In genomic region chr17:69540356-69540755, GRCh38 we compare ENCODE assay signal across 22 cellular contexts.
DNase-seq lines count a peak whose midpoint lies in the region; ATAC-seq, FAIRE-seq and TF ChIP-seq lines count a peak whose summit lies in the region.
"Had no signal": no experiment of that assay in that cellular context is flagged by ENCODE, and none has a peak within 500 bp of the region (broad histone marks: within the 10 kb centered on the region; RNA-seq: fewer than 3 reads in every experiment).

No MANE protein-coding gene starts in this region.

- H4K20me1 ChIP-seq in IMR-90 (ENCODE audit: insufficient read depth, low read length) (no peaks in the 10 kb centered on the region), keratinocyte (ENCODE audit: control insufficient read depth, extremely low read depth, insufficient read depth, low read length) (no peaks in the 10 kb centered on the region)

- H3K18ac ChIP-seq in IMR-90 (ENCODE audit: low read depth, low read length), result peak overlapping the region; percentile 81

- H4K8ac ChIP-seq in IMR-90 (ENCODE audit: low read depth in 2 of 2, low read length in 2 of 2), result peak overlapping the region; percentile 14 to 74; a peak in 2 of 4 replicates

- in situ Hi-C loops in IMR-90 (cut with MboI; ENCODE audit: low sequenced_read_pairs), result no loop called here

- H3K14ac ChIP-seq in IMR-90 (replicated peaks; ENCODE audit: low read depth, low read length), result peak overlapping the region; percentile 56

- CTCF ChIA-PET in IMR-90 (lab: Yijun Ruan, JAX), result interaction anchor here (0.6 to 1.8 kb wide), 10 partner anchors 11 to 1033 kb away, joined by 3 to 8 read pairs (median 6); no protein-coding TSS in a partner anchor

- 60% methylated on average over 1 of the region's 2 CpGs; no CpG with 5 or more reads in 1 of the 2 experiments for WGBS in IMR-90 (ENCODE audit: extremely low coverage in 2 of 2, insufficient read length in 1 of 2), 2 experiments
- 93 to 95% methylated on average over 2 of the region's 2 CpGs for WGBS in lower leg skin, 2 donors

- peaks cover 10% of the 10 kb centered on the region for H3K4me1 ChIP-seq in IMR-90 (ENCODE audit: control insufficient read depth, insufficient read depth, low read length)
- peaks cover 17% of the 10 kb centered on the region for H3K4me1 ChIP-seq in keratinocyte (ENCODE audit: control insufficient read depth, extremely low read depth, insufficient read depth, low read length)
- H3K4me1 ChIP-seq: ascending aorta, sigmoid colon, suprapubic skin had no signal

- H3K79me1 ChIP-seq in IMR-90 (ENCODE audit: low read depth in 1 of 2, low read length in 2 of 2), result no peaks in the 10 kb centered on the region

- intact Hi-C loops in IMR-90 (cut with micrococcal nuclease) (no loop called here), lower leg skin (cut with DNase I; ENCODE audit: low total_unique reads) (no loop called here)

- H3K9me1 ChIP-seq in IMR-90 (ENCODE audit: insufficient read depth, low read length) (peaks cover 7% of the 10 kb centered on the region), keratinocyte (ENCODE audit: control insufficient read depth, extremely low read depth, insufficient read depth, low read length) (no peaks in the 10 kb centered on the region)

- TF ChIP-seq POLR2A in IMR-90 (IDR thresholded peaks at IDR 0.05; ENCODE audit: low read depth, low read length) (no peak), lower leg skin (IDR thresholded peaks at IDR 0.05) (no peak)

- H2BK120ac ChIP-seq in IMR-90 (ENCODE audit: low read depth, low read length), result peak overlapping the region; percentile 88

- H3K27me3 ChIP-seq in IMR-90 (ENCODE audit: control insufficient read depth, insufficient read depth, low read length) (no peaks in the 10 kb centered on the region), keratinocyte (ENCODE audit: control insufficient read depth, extremely low read depth, insufficient read depth, low read length) (no peaks in the 10 kb centered on the region)
- H3K27me3 ChIP-seq: ascending aorta, sigmoid colon, suprapubic skin had no signal

- peak overlapping the region; percentile 64; the same call in 1 of the 2 replicates for H4K5ac ChIP-seq in IMR-90 (ENCODE audit: low read depth, low read length)

- H2BK5ac ChIP-seq in IMR-90 (ENCODE audit: low read depth, low read length, poor library complexity, severe bottlenecking), result peak overlapping the region; percentile 99

- peak; percentile 46 for ATAC-seq in IMR-90 (ENCODE audit: low read depth)
- ATAC-seq in stimulated activated effector memory CD8-positive, alpha-beta T cell treated with anti-CD3 and anti-CD28 coated beads, Interleukin-12 subunit alpha, Interleukin-12 subunit beta, amount 100 ng/mL, for 72 hours, result no peak
- ATAC-seq in natural killer cell treated with Interleukin-12 subunit alpha and Interleukin-12 subunit beta and Interleukin-15 and Interleukin-18, amount 100 ng/mL, for 72 hours, result no peak
- ATAC-seq: K562, T-cell had no signal

- no peak overlapping the region for H3K9ac ChIP-seq in IMR-90 (ENCODE audit: low read depth, low read length)
- H3K9ac ChIP-seq in keratinocyte (ENCODE audit: control insufficient read depth, extremely low read depth, insufficient read depth, low read length), result no peak overlapping the region

- no peak overlapping the region for H2AK9ac ChIP-seq in IMR-90 (replicated peaks; ENCODE audit: low read depth, low read length, poor library complexity)

- no peaks in the 10 kb centered on the region for H3K27me3 Mint-ChIP-seq in natural killer cell treated with Interleukin-12 subunit alpha and Interleukin-12 subunit beta and Interleukin-15 and Interleukin-18, amount 100 ng/mL, for 72 hours
- H3K27me3 Mint-ChIP-seq: activated naive CD4-positive, alpha-beta T cell treated with anti-CD3 and anti-CD28 coated beads, Interleukin-2, amount 10 ng/mL, durations not matched to agents 7 days and 5 days; T-cell had no signal

- H3K4me3 Mint-ChIP-seq in stimulated activated effector memory CD8-positive, alpha-beta T cell treated with anti-CD3 and anti-CD28 coated beads, Interleukin-12 subunit alpha, Interleukin-12 subunit beta, amount 100 ng/mL, for 72 hours, result no peak overlapping the region
- no peak overlapping the region for H3K4me3 Mint-ChIP-seq in natural killer cell treated with Interleukin-12 subunit alpha and Interleukin-12 subunit beta and Interleukin-15 and Interleukin-18, amount 100 ng/mL, for 72 hours
- H3K4me3 Mint-ChIP-seq: activated naive CD4-positive, alpha-beta T cell treated with anti-CD3 and anti-CD28 coated beads, Interleukin-2, amount 10 ng/mL, durations not matched to agents 7 days and 5 days; nephron; T-cell had no signal

- H2BK15ac ChIP-seq in IMR-90 (ENCODE audit: low read depth, low read length), result peak overlapping the region; percentile 55; the same call in 2 of the 3 replicates

- dilution Hi-C loops in IMR-90 (cut with HindIII; ENCODE audit: low sequenced_read_pairs, unreplicated experiment), result no loop called here
- dilution Hi-C loops in keratinocyte (cut with MboI; ENCODE audit: extremely low pct_ligation_motif_present, low sequenced_read_pairs), result no loop called here

- POLR2A ChIA-PET in IMR-90 (lab: Charles Lee; ENCODE audit: unreplicated experiment), result interaction anchor here (0.7 kb wide), 1 partner anchor 57 kb away, joined by 5 read pairs; no protein-coding TSS in a partner anchor

- H3K4me3 ChIP-seq in IMR-90 (ENCODE audit: insufficient read depth, low read depth, low read length), result no peak overlapping the region
- H3K4me3 ChIP-seq in keratinocyte (ENCODE audit: control insufficient read depth in 2 of 3, extremely low read depth in 1 of 3, insufficient read depth in 2 of 3, low read depth in 1 of 3, low read length in 3 of 3), result no peak overlapping the region
- H3K4me3 ChIP-seq in lower leg skin (ENCODE audit: low read depth, poor library complexity, severe bottlenecking), result no peak overlapping the region
- H3K4me3 ChIP-seq: ascending aorta, K562, sigmoid colon, suprapubic skin had no signal

- peak overlapping the region; percentile 34; the same call in 1 of the 2 replicates for H3K27ac ChIP-seq in IMR-90 (ENCODE audit: insufficient read depth, low read length)
- no peak overlapping the region for H3K27ac ChIP-seq in keratinocyte (ENCODE audit: control insufficient read depth, insufficient read depth, low read length)
- H3K27ac ChIP-seq: ascending aorta, sigmoid colon, suprapubic skin had no signal

- H3K36me3 ChIP-seq in IMR-90 (ENCODE audit: control insufficient read depth, insufficient read depth, low read length) (no peaks in the 10 kb centered on the region), keratinocyte (ENCODE audit: control insufficient read depth in 2 of 2, extremely low read depth in 1 of 2, insufficient read depth in 2 of 2, low read length in 2 of 2) (no peaks in the 10 kb centered on the region)
- H3K36me3 ChIP-seq: ascending aorta had no signal

- peak overlapping the region; percentile 40; the same call in 1 of the 2 replicates for H4K91ac ChIP-seq in IMR-90 (ENCODE audit: insufficient read depth, low read depth, low read length)

- H3K56ac ChIP-seq in IMR-90 (ENCODE audit: extremely low read depth, insufficient read depth, low read length), result peak overlapping the region; percentile 59

- no peak overlapping the region for H2AK5ac ChIP-seq in IMR-90 (ENCODE audit: low read depth, low read length)

- H3K4ac ChIP-seq in IMR-90 (ENCODE audit: low read depth, low read length), result peak overlapping the region; percentile 39; the same call in 1 of the 2 replicates

- no peak for DNase-seq in IMR-90
- peak; percentile 35 for DNase-seq in amniotic epithelial cell (ENCODE audit: low read depth)
- no peak for DNase-seq in keratinocyte (ENCODE audit: low read depth, low spot score)
- DNase-seq in stimulated activated effector memory CD8-positive, alpha-beta T cell treated with anti-CD3 and anti-CD28 coated beads, Interleukin-12 subunit alpha, Interleukin-12 subunit beta, amount 100 ng/mL, for 72 hours (ENCODE audit: low spot score in 2 of 2), result no peak
- no peak for DNase-seq in lower leg skin (ENCODE audit: low spot score in 2 of 2)
- no peak for DNase-seq in stimulated activated naive CD4-positive, alpha-beta T cell treated with Interleukin-2 at 50 U/mL for 16 hours (lab: John Stamatoyannopoulos, UW)
- no peak for DNase-seq in natural killer cell treated with Interleukin-12 subunit alpha and Interleukin-12 subunit beta and Interleukin-15 and Interleukin-18, amount 100 ng/mL, for 72 hours (ENCODE audit: low spot score)
- DNase-seq: activated CD4-positive, alpha-beta T cell treated with anti-CD3 and anti-CD28 coated beads for 4 hours; activated naive CD4-positive, alpha-beta T cell treated with anti-CD3 and anti-CD28 coated beads, Interleukin-2, amount 10 ng/mL, durations not matched to agents 7 days and 5 days; activated T-cell treated with anti-CD3 and anti-CD28 coated beads, Interleukin-2, amount 50 U/mL, for 48 hours; cerebellar nuclear complex; DMS79; effector memory CD4-positive, alpha-beta T cell; midbrain; posterior cingulate gyrus; Right ventricle myocardium superior; sigmoid colon; T-cell had no signal

- TF ChIP-seq CTCF in IMR-90 (conservative IDR thresholded peaks at IDR 0.05; ENCODE audit: low read depth, low read length), result no peak
- TF ChIP-seq CTCF in keratinocyte (optimal IDR thresholded peaks at IDR 0.05 in 1 of 3, IDR thresholded peaks at IDR 0.05 in 1 of 3, conservative IDR thresholded peaks at IDR 0.05 in 1 of 3; ENCODE audit: extremely low read depth in 1 of 3, insufficient read depth in 2 of 3, low read length in 3 of 3), result no peak
- no peak for TF ChIP-seq CTCF in lower leg skin (IDR thresholded peaks at IDR 0.05)

- peak overlapping the region; percentile 29 for H3K27ac Mint-ChIP-seq in stimulated activated effector memory CD8-positive, alpha-beta T cell treated with anti-CD3 and anti-CD28 coated beads, Interleukin-12 subunit alpha, Interleukin-12 subunit beta, amount 100 ng/mL, for 72 hours
- no peak overlapping the region for H3K27ac Mint-ChIP-seq in natural killer cell treated with Interleukin-12 subunit alpha and Interleukin-12 subunit beta and Interleukin-15 and Interleukin-18, amount 100 ng/mL, for 72 hours
- H3K27ac Mint-ChIP-seq: activated naive CD4-positive, alpha-beta T cell treated with anti-CD3 and anti-CD28 coated beads, Interleukin-2, amount 10 ng/mL, durations not matched to agents 7 days and 5 days; nephron; T-cell had no signal

- H2BK20ac ChIP-seq in IMR-90 (ENCODE audit: low read depth, low read length), result peak overlapping the region; percentile 89

- no peaks in the 10 kb centered on the region for H3K9me3 Mint-ChIP-seq in stimulated activated effector memory CD8-positive, alpha-beta T cell treated with anti-CD3 and anti-CD28 coated beads, Interleukin-12 subunit alpha, Interleukin-12 subunit beta, amount 100 ng/mL, for 72 hours
- H3K9me3 Mint-ChIP-seq in natural killer cell treated with Interleukin-12 subunit alpha and Interleukin-12 subunit beta and Interleukin-15 and Interleukin-18, amount 100 ng/mL, for 72 hours, result no peaks in the 10 kb centered on the region
- H3K9me3 Mint-ChIP-seq: activated naive CD4-positive, alpha-beta T cell treated with anti-CD3 and anti-CD28 coated beads, Interleukin-2, amount 10 ng/mL, durations not matched to agents 7 days and 5 days; nephron; T-cell had no signal

- H3K4me1 Mint-ChIP-seq in stimulated activated effector memory CD8-positive, alpha-beta T cell treated with anti-CD3 and anti-CD28 coated beads, Interleukin-12 subunit alpha, Interleukin-12 subunit beta, amount 100 ng/mL, for 72 hours, result no peaks in the 10 kb centered on the region
- no peaks in the 10 kb centered on the region for H3K4me1 Mint-ChIP-seq in natural killer cell treated with Interleukin-12 subunit alpha and Interleukin-12 subunit beta and Interleukin-15 and Interleukin-18, amount 100 ng/mL, for 72 hours (ENCODE audit: low read depth in 2 of 2)
- H3K4me1 Mint-ChIP-seq: activated naive CD4-positive, alpha-beta T cell treated with anti-CD3 and anti-CD28 coated beads, Interleukin-2, amount 10 ng/mL, durations not matched to agents 7 days and 5 days; nephron; T-cell had no signal

- H3K4me2 ChIP-seq in IMR-90 (ENCODE audit: low read depth, low read length), result peak overlapping the region; percentile 39; the same call in 1 of the 2 replicates
- H3K4me2 ChIP-seq in keratinocyte (ENCODE audit: control insufficient read depth, extremely low read depth, insufficient read depth, low read depth, low read length), result peak overlapping the region; percentile 45

- H3K23ac ChIP-seq in IMR-90 (ENCODE audit: low read depth, low read length), result peak overlapping the region; percentile 36; the same call in 1 of the 2 replicates

- no TSS peak for BruUV-seq in IMR-90 (replicated peaks; lab: Mats Ljungman, UMichigan)

- H2AFZ ChIP-seq in IMR-90 (replicated peaks; ENCODE audit: low read length, poor library complexity) (no peak overlapping the region), keratinocyte (ENCODE audit: control insufficient read depth, low read length) (peak overlapping the region; percentile 49)

- H3K36me3 Mint-ChIP-seq in stimulated activated effector memory CD8-positive, alpha-beta T cell treated with anti-CD3 and anti-CD28 coated beads, Interleukin-12 subunit alpha, Interleukin-12 subunit beta, amount 100 ng/mL, for 72 hours, result peaks cover 19% of the 10 kb centered on the region
- no peaks in the 10 kb centered on the region for H3K36me3 Mint-ChIP-seq in natural killer cell treated with Interleukin-12 subunit alpha and Interleukin-12 subunit beta and Interleukin-15 and Interleukin-18, amount 100 ng/mL, for 72 hours

- TF ChIP-seq RAD21 in IMR-90 (IDR thresholded peaks at IDR 0.05; ENCODE audit: low read length), result no peak

- no peaks in the 10 kb centered on the region for H3K79me2 ChIP-seq in keratinocyte (ENCODE audit: control insufficient read depth, insufficient read depth, low read length)

- H3K9me3 ChIP-seq in IMR-90 (ENCODE audit: control insufficient read depth, insufficient read depth, low read length) (no peaks in the 10 kb centered on the region), keratinocyte (ENCODE audit: control insufficient read depth, low read depth, low read length) (no peaks in the 10 kb centered on the region)
- H3K9me3 ChIP-seq: ascending aorta, sigmoid colon, suprapubic skin had no signal

- no peak for FAIRE-seq in keratinocyte (lab: Jason Lieb, UNC)
- FAIRE-seq: K562 had no signal
